Comparison of ENCODE assay signal across 8 cellular contexts in genomic region chr9:93059097-93059959, GRCh38.
DNase-seq lines count a peak whose midpoint lies in the region; ATAC-seq and TF ChIP-seq lines count a peak whose summit lies in the region.

No MANE protein-coding gene starts in this region.

- no peaks in the 10 kb centered on the region for H3K27me3 Mint-ChIP-seq in memory B cell

- peak; percentile 42 for DNase-seq in MM.1S
- no peak for DNase-seq in adipocyte (ENCODE audit: low read depth)
- DNase-seq in memory B cell (ENCODE audit: low spot score in 2 of 2), result no peak
- no peak for DNase-seq in HEK293T (ENCODE audit: extremely low spot score)
- no peak for DNase-seq in NCI-H446 treated with DMSO at 0.1 percent for 48 hours (lab: John Stamatoyannopoulos, UW)
- DNase-seq in amniotic stem cell (lab: John Stamatoyannopoulos, UW), result no peak

- peak overlapping the region; percentile 61; the same call in 1 of the 2 replicates for H2AFZ ChIP-seq in MM.1S (ENCODE audit: low read length)

- ATAC-seq in GM19463 (IDR thresholded peaks at IDR 0.05; ENCODE audit: unreplicated experiment), result peak; percentile 19
- peak; percentile 5 for ATAC-seq in memory B cell (ENCODE audit: low read depth)
- no peak for ATAC-seq in GM18868 (IDR thresholded peaks at IDR 0.05; ENCODE audit: unreplicated experiment)

- H3K27ac Mint-ChIP-seq in memory B cell, result peak overlapping the region; percentile 95

- H3K27ac ChIP-seq in MM.1S (ENCODE audit: low read length), result peak overlapping the region; percentile 16; the same call in 1 of the 2 replicates

- H3K9me3 Mint-ChIP-seq in memory B cell, result no peaks in the 10 kb centered on the region

- no peak for TF ChIP-seq CTCF in MM.1S (IDR thresholded peaks at IDR 0.05; ENCODE audit: low read length)

- H3K4me3 Mint-ChIP-seq in memory B cell, result peak overlapping the region; percentile 88

- H3K36me3 ChIP-seq in MM.1S (replicated peaks; ENCODE audit: insufficient read depth, low read length), result no peaks in the 10 kb centered on the region
- no peaks in the 10 kb centered on the region for H3K36me3 ChIP-seq in adipocyte (ENCODE audit: control insufficient read depth, insufficient read depth, low read length, severe bottlenecking)

- H3K9ac ChIP-seq in MM.1S (ENCODE audit: low read length) (peak overlapping the region; percentile 61), adipocyte (ENCODE audit: low read length) (no peak overlapping the region)

- H3K36me3 Mint-ChIP-seq in memory B cell, result peaks cover 3% of the 10 kb centered on the region

- H3K4me3 ChIP-seq in MM.1S (ENCODE audit: low read length), result peak overlapping the region; percentile 68
- peak overlapping the region; percentile 33 for H3K4me3 ChIP-seq in adipocyte (ENCODE audit: low read length)

- H3K27me3 ChIP-seq in MM.1S (replicated peaks; ENCODE audit: insufficient read depth, low read length) (no peaks in the 10 kb centered on the region), adipocyte (replicated peaks; ENCODE audit: control insufficient read depth, insufficient read depth, low read length) (peaks cover 4% of the 10 kb centered on the region)

- peak overlapping the region; percentile 89 for H3K4me2 ChIP-seq in MM.1S (ENCODE audit: low read depth, low read length)

- peaks cover 32% of the 10 kb centered on the region for H3K79me2 ChIP-seq in MM.1S (ENCODE audit: low read length)

- CTCF ChIA-PET in HEK293T (lab: Yijun Ruan, JAX), result no interaction called here

- peaks cover 33% of the 10 kb centered on the region for H3F3A ChIP-seq in MM.1S (ENCODE audit: insufficient read depth, low read length)

- H3K9me2 ChIP-seq in MM.1S (replicated peaks; ENCODE audit: insufficient read depth, low read length), result no peaks in the 10 kb centered on the region

- H4K20me1 ChIP-seq in MM.1S (ENCODE audit: insufficient read depth, low read length), result no peaks in the 10 kb centered on the region

- H3K4me1 ChIP-seq in MM.1S (ENCODE audit: low read length), result peaks cover 43% of the 10 kb centered on the region
- peaks cover 14% of the 10 kb centered on the region for H3K4me1 ChIP-seq in adipocyte (ENCODE audit: control insufficient read depth, insufficient read depth, low read length)

- POLR2A ChIA-PET in HEK293T (lab: Yijun Ruan, JAX), result no interaction called here

- H3K4me1 Mint-ChIP-seq in memory B cell, result peaks cover 60% of the 10 kb centered on the region

- no peaks in the 10 kb centered on the region for H3K9me3 ChIP-seq in MM.1S (replicated peaks; ENCODE audit: insufficient read depth, low read length)
- no peaks in the 10 kb centered on the region for H3K9me3 ChIP-seq in adipocyte (ENCODE audit: control insufficient read depth, low read length)

TF ChIP-seq in HEK293T, 16 proteins besides CTCF, POLR2A, EP300 and RAD21:
- no peak for TF ChIP-seq HDGF (IDR thresholded peaks at IDR 0.05; ENCODE audit: borderline replicate concordance)
- TF ChIP-seq BHLHE40 (IDR thresholded peaks at IDR 0.05; ENCODE audit: borderline replicate concordance), result no peak
- no peak for TF ChIP-seq LEF1 (IDR thresholded peaks at IDR 0.05; ENCODE audit: borderline replicate concordance)
- no peak for TF ChIP-seq L3MBTL2 (conservative IDR thresholded peaks at IDR 0.05)
- no peak for TF ChIP-seq PKNOX1 (IDR thresholded peaks at IDR 0.05)
- TF ChIP-seq FOXA1 (IDR thresholded peaks at IDR 0.05), result no peak
- no peak for TF ChIP-seq NFRKB (IDR thresholded peaks at IDR 0.05)
- TF ChIP-seq TARDBP (IDR thresholded peaks at IDR 0.05), result no peak
- no peak for TF ChIP-seq SUZ12 (IDR thresholded peaks at IDR 0.05)
- no peak for TF ChIP-seq CTBP1 (IDR thresholded peaks at IDR 0.05; ENCODE audit: borderline replicate concordance)
- no peak for TF ChIP-seq FOXK2 (IDR thresholded peaks at IDR 0.05)
- TF ChIP-seq ARNT (IDR thresholded peaks at IDR 0.05), result no peak
- TF ChIP-seq ELF4 (IDR thresholded peaks at IDR 0.05), result no peak
- no peak for TF ChIP-seq SP1 (IDR thresholded peaks at IDR 0.05)
TF ChIP-seq in HEK293T: peak in this region for 0.
